ENCODE assay signal across 8 cellular contexts in the genomic region with DNA sequence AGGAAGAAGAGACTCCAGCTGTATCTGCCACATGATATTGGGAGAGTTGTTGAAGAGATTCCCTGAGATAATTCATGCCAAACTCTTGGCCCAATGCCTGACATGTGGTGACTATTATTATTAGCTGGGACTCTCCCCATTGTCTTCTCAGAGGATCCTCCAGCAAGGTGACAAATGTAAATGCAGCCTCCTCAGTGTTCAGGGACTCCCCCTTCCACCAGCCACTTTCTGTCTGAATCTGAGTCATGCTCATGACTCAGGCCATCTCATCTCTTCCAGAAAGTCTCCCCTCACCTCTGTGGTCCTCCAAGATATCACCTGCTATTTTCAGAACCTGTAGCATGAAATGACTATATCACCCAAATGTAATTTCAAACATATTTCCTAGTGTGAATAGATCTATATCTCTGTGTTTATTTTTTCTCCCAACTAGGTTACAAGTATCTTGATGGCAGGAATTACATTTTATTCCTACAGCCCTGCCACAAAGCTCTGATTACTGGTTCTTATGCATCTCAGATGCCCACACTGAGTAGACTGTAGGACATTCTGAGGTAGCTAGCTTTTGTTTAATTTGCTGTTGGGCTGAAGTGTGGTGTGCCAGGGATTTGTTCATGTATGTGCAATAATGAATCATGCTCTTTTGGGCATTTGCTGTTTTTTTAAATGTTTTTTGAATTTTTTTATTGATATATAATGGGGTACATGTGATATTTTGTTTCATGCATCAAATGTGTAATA.
DNase-seq lines count a peak whose midpoint lies in the region; ATAC-seq, FAIRE-seq and TF ChIP-seq lines count a peak whose summit lies in the region.

No MANE protein-coding gene starts in this region.

- H3K4me3 Mint-ChIP-seq in activated naive CD8-positive, alpha-beta T cell treated with anti-CD3 and anti-CD28 coated beads, Interleukin-2, amount 10 ng/mL, durations not matched to agents 7 days and 5 days, result no peak overlapping the region

- peaks cover 43% of the 10 kb centered on the region for H3K27me3 Mint-ChIP-seq in activated naive CD8-positive, alpha-beta T cell treated with anti-CD3 and anti-CD28 coated beads, Interleukin-2, amount 10 ng/mL, durations not matched to agents 7 days and 5 days

- peak; percentile 62 for DNase-seq in EH (ENCODE audit: low read depth)
- peak; percentile 26 for DNase-seq in HK-2 (ENCODE audit: unreplicated experiment)
- no peak for DNase-seq in activated naive CD8-positive, alpha-beta T cell treated with anti-CD3 and anti-CD28 coated beads, Interleukin-2, amount 10 ng/mL, durations not matched to agents 7 days and 5 days
- DNase-seq in stimulated activated CD8-positive, alpha-beta memory T cell treated with anti-CD3 and anti-CD28 coated beads, Interleukin-2, amount 100 ng/mL, for 48 hours (ENCODE audit: low read depth in 2 of 2), result peak; percentile 23 to 25
- no peak for DNase-seq in D341Med (ENCODE audit: low spot score)
- no peak for DNase-seq in COR-L47 (lab: John Stamatoyannopoulos, UW)
- DNase-seq in kidney, result no peak

- H3K9me3 Mint-ChIP-seq in activated naive CD8-positive, alpha-beta T cell treated with anti-CD3 and anti-CD28 coated beads, Interleukin-2, amount 10 ng/mL, durations not matched to agents 7 days and 5 days, result peaks cover 6% of the 10 kb centered on the region

- H3K4me3 ChIP-seq in kidney (ENCODE audit: low read length in 2 of 2), result no peak overlapping the region

- H3K36me3 ChIP-seq in kidney (ENCODE audit: control insufficient read depth in 1 of 2, insufficient read depth in 2 of 2, low read length in 2 of 2), result no peaks in the 10 kb centered on the region

- POLR2A ChIA-PET in activated naive CD8-positive, alpha-beta T cell treated with anti-CD3 and anti-CD28 coated beads, Interleukin-2, amount 10 ng/mL, durations not matched to agents 7 days and 5 days (lab: Charles Lee), result interaction anchor here (1.2 kb wide), 1 partner anchor 44 kb away, joined by 4 read pairs; no protein-coding TSS in a partner anchor

- H3K4me1 Mint-ChIP-seq in activated naive CD8-positive, alpha-beta T cell treated with anti-CD3 and anti-CD28 coated beads, Interleukin-2, amount 10 ng/mL, durations not matched to agents 7 days and 5 days, result peaks cover 29% of the 10 kb centered on the region

- H3K4me1 ChIP-seq in kidney (ENCODE audit: control insufficient read depth in 1 of 2, insufficient read depth in 1 of 2, low read depth in 1 of 2, low read length in 2 of 2), result no peaks in the 10 kb centered on the region

- no peak overlapping the region for H3K27ac ChIP-seq in kidney (ENCODE audit: low read depth in 2 of 2, low read length in 2 of 2)

- FAIRE-seq in kidney (lab: Jason Lieb, UNC), result no peak

- no peak overlapping the region for H3K27ac Mint-ChIP-seq in activated naive CD8-positive, alpha-beta T cell treated with anti-CD3 and anti-CD28 coated beads, Interleukin-2, amount 10 ng/mL, durations not matched to agents 7 days and 5 days

- no peak for TF ChIP-seq CTCF in kidney (IDR thresholded peaks at IDR 0.05; ENCODE audit: borderline replicate concordance, extremely low read depth, insufficient read depth)

- ATAC-seq in GM21515 (IDR thresholded peaks at IDR 0.05; ENCODE audit: unreplicated experiment), result peak; percentile 89
- ATAC-seq in activated naive CD8-positive, alpha-beta T cell treated with anti-CD3 and anti-CD28 coated beads, Interleukin-2, amount 10 ng/mL, durations not matched to agents 7 days and 5 days (ENCODE audit: low read depth), result peak; percentile 79

- H3K36me3 Mint-ChIP-seq in activated naive CD8-positive, alpha-beta T cell treated with anti-CD3 and anti-CD28 coated beads, Interleukin-2, amount 10 ng/mL, durations not matched to agents 7 days and 5 days, result no peaks in the 10 kb centered on the region

- intact Hi-C loops in kidney (cut with DNase I), result no loop called here

- no peak overlapping the region for H3K9ac ChIP-seq in kidney (ENCODE audit: low read length in 2 of 2)

- no peaks in the 10 kb centered on the region for H3K9me3 ChIP-seq in kidney (ENCODE audit: control insufficient read depth in 1 of 2, low read length in 2 of 2)

Comparison
In these comparisons a context has a peak if more than half of its experiments do, and no peak if none do; other contexts are left out.
1. DNase-seq: peak in EH (single experiment), HK-2 (single experiment) and stimulated activated CD8-positive, alpha-beta memory T cell treated with anti-CD3 and anti-CD28 coated beads, Interleukin-2, amount 100 ng/mL, for 48 hours (2 of 2); none in activated naive CD8-positive, alpha-beta T cell treated with anti-CD3 and anti-CD28 coated beads, Interleukin-2, amount 10 ng/mL, durations not matched to agents 7 days and 5 days (single experiment), D341Med (single experiment), COR-L47 (single experiment) and kidney (single experiment).